Comparison of ENCODE assay signal across 2 cellular contexts in genomic region chr2:207828361-207829057, GRCh38.
TF ChIP-seq lines count a peak whose summit lies in the region.

No MANE protein-coding gene starts in this region.

TF ChIP-seq in K562, 482 proteins besides CTCF, POLR2A, EP300 and RAD21 (continued from another document and continues in another):
- 0 out of 2 replicates have a peak, but pooled peaks have one; percentile 33 for TF ChIP-seq ZNF592 (IDR thresholded peaks at IDR 0.05)
- no peak for TF ChIP-seq GTF2B (IDR thresholded peaks at IDR 0.05; ENCODE audit: extremely low read depth, insufficient read length)
- TF ChIP-seq CLOCK (CRISPR knock-in tag; IDR thresholded peaks at IDR 0.05; ENCODE audit: borderline replicate concordance) = no peak
- TF ChIP-seq FOXP4 (CRISPR knock-in tag; IDR thresholded peaks at IDR 0.05; ENCODE audit: borderline replicate concordance) = no peak
- no peak for TF ChIP-seq BDP1 (IDR thresholded peaks at IDR 0.05; ENCODE audit: insufficient read depth, insufficient read length)
- no peak for TF ChIP-seq PHB2 (IDR thresholded peaks at IDR 0.05; ENCODE audit: low read depth)
- no peak for TF ChIP-seq NELFE (IDR thresholded peaks at IDR 0.05; ENCODE audit: insufficient read depth, insufficient read length)
- no peak for TF ChIP-seq SMARCE1 (IDR thresholded peaks at IDR 0.05)

TF ChIP-seq in HepG2, 621 proteins besides CTCF, POLR2A, EP300 and RAD21 (continued from another document and continues in another):
- TF ChIP-seq ZHX1 (CRISPR knock-in tag; IDR thresholded peaks at IDR 0.05; ENCODE audit: low read depth) (peak; percentile 70; the same call in 1 of the 2 replicates), REST (IDR thresholded peaks at IDR 0.05; ENCODE audit: borderline replicate concordance in 1 of 2, low read depth in 1 of 2, low read length in 2 of 2) (peak in 1 of 2 experiments; percentile 7; a peak in 1 of 4 replicates), IRF2 (CRISPR knock-in tag; IDR thresholded peaks at IDR 0.05) (peak; percentile 87; the same call in 1 of the 2 replicates), GMEB2 (CRISPR knock-in tag; IDR thresholded peaks at IDR 0.05; ENCODE audit: low read depth) (no peak; the same call in 1 of the 2 replicates), BRCA1 (CRISPR knock-in tag; IDR thresholded peaks at IDR 0.05) (0 out of 2 replicates have a peak, but pooled peaks have one; percentile 70), ZFP41 (CRISPR knock-in tag; IDR thresholded peaks at IDR 0.05; ENCODE audit: borderline replicate concordance) (no peak), NR2F6 (IDR thresholded peaks at IDR 0.05) (peak; percentile 34; the same call in 1 of the 2 replicates), NR2F6 (CRISPR knock-in tag; IDR thresholded peaks at IDR 0.05) (peak; percentile 73; the same call in 1 of the 2 replicates), PAF1 (CRISPR knock-in tag; IDR thresholded peaks at IDR 0.05) (no peak), ZNF776 (CRISPR knock-in tag; IDR thresholded peaks at IDR 0.05) (0 out of 2 replicates have a peak, but pooled peaks have one; percentile 28), KMT2B (CRISPR knock-in tag; IDR thresholded peaks at IDR 0.05) (peak; percentile 70), ZNF234 (CRISPR knock-in tag; conservative IDR thresholded peaks at IDR 0.05) (no peak), YY1 (IDR thresholded peaks at IDR 0.05; ENCODE audit: insufficient read depth, insufficient replicate concordance, low read depth, low read length) (peak; percentile 34), RFXAP (CRISPR knock-in tag; IDR thresholded peaks at IDR 0.05; ENCODE audit: borderline replicate concordance) (peak; percentile 43; the same call in 1 of the 2 replicates), FUBP1 (CRISPR knock-in tag; IDR thresholded peaks at IDR 0.05; ENCODE audit: borderline replicate concordance) (no peak; the same call in 1 of the 2 replicates), MTERF4 (CRISPR knock-in tag; IDR thresholded peaks at IDR 0.05) (peak; percentile 85; the same call in 1 of the 2 replicates), ZNF569 (CRISPR knock-in tag; IDR thresholded peaks at IDR 0.05; ENCODE audit: borderline replicate concordance) (no peak), ZBTB7B (CRISPR knock-in tag; IDR thresholded peaks at IDR 0.05) (0 out of 2 replicates have a peak, but pooled peaks have one; percentile 38), ZNF512B (CRISPR knock-in tag; IDR thresholded peaks at IDR 0.05; ENCODE audit: borderline replicate concordance) (0 out of 2 replicates have a peak, but pooled peaks have one; percentile 68), ZNF629 (CRISPR knock-in tag; conservative IDR thresholded peaks at IDR 0.05) (no peak; the same call in 1 of the 2 replicates), EZH2 (conservative IDR thresholded peaks at IDR 0.05; ENCODE audit: low read depth, low read length) (no peak), ZNF318 (CRISPR knock-in tag; IDR thresholded peaks at IDR 0.05) (peak; percentile 71; the same call in 1 of the 2 replicates), TEAD2 (CRISPR knock-in tag; IDR thresholded peaks at IDR 0.05) (no peak), ZSCAN30 (CRISPR knock-in tag; IDR thresholded peaks at IDR 0.05) (no peak), CCAR2 (optimal IDR thresholded peaks at IDR 0.05; ENCODE audit: low read depth, low read length) (no peak), ZNF598 (CRISPR knock-in tag; IDR thresholded peaks at IDR 0.05; ENCODE audit: borderline replicate concordance) (no peak; the same call in 1 of the 2 replicates), ZNF251 (CRISPR knock-in tag; IDR thresholded peaks at IDR 0.05) (no peak), MAFK (conservative IDR thresholded peaks at IDR 0.05 in 1 of 2, IDR thresholded peaks at IDR 0.05 in 1 of 2; ENCODE audit: low read length in 2 of 2) (no peak), CAMTA2 (CRISPR knock-in tag; IDR thresholded peaks at IDR 0.05; ENCODE audit: borderline replicate concordance) (no peak)
